20 cellular contexts compared by ENCODE assay signal in genomic region chr19:54681596-54681995, GRCh38. TPM values are rescaled to one million over a fixed set of nuclear protein-coding genes. Genes with fewer than 3 reads are reported as not detected.
"Had no signal": no experiment of that assay in that cellular context is flagged by ENCODE, and none has a peak within 500 bp of the region (broad histone marks: within the 10 kb centered on the region; RNA-seq: fewer than 3 reads in every experiment).

No MANE protein-coding gene starts in this region.

RNA-seq across cellular contexts. Expression of gene LILRB4, which starts 18.8 kb away (rescaled TPM):
- total RNA-seq: activated naive CD4-positive, alpha-beta T cell treated with anti-CD3 and anti-CD28 coated beads for 36 hours; activated naive CD4-positive, alpha-beta T cell treated with anti-CD3 and anti-CD28 coated beads, Interleukin-2, amount 50 U/mL, for 72 hours; activated naive CD8-positive, alpha-beta T cell treated with anti-CD3 and anti-CD28 coated beads for 36 hours; activated T-cell treated with anti-CD3 and anti-CD28 coated beads, Interleukin-2, amount 50 U/mL, for 72 hours; activated T-helper 1 cell treated with anti-CD3 and anti-CD28 coated beads, Interleukin-12 subunit alpha, Interleukin-12 subunit beta, Interleukin-2, Interleukin-4 antibody, amounts not matched to agents 30 ng/mL and 10 ng/mL and 1 ng/mL, durations not matched to agents 14 hours and 24 hours and 36 hours; activated T-helper 17 cell treated with anti-CD3 and anti-CD28 coated beads, Interleukin-2, amount 50 U/mL, for 72 hours; astrocyte; bronchial epithelial cell; cardiac muscle cell; chondrocyte had no signal

RNA-seq across cellular contexts. Expression of gene KIR3DL3, which starts 42.6 kb away (rescaled TPM):
- total RNA-seq: activated naive CD4-positive, alpha-beta T cell treated with anti-CD3 and anti-CD28 coated beads for 36 hours; activated naive CD4-positive, alpha-beta T cell treated with anti-CD3 and anti-CD28 coated beads, Interleukin-2, amount 50 U/mL, for 72 hours; activated naive CD8-positive, alpha-beta T cell treated with anti-CD3 and anti-CD28 coated beads for 36 hours; activated naive CD8-positive, alpha-beta T cell treated with anti-CD3 and anti-CD28 coated beads, Interleukin-2, amount 10 ng/mL, durations not matched to agents 7 days and 5 days; activated T-cell treated with anti-CD3 and anti-CD28 coated beads, Interleukin-2, amount 50 U/mL, for 4 hours; activated T-cell treated with anti-CD3 and anti-CD28 coated beads, Interleukin-2, amount 50 U/mL, for 72 hours; activated T-helper 1 cell treated with anti-CD3 and anti-CD28 coated beads, Interleukin-12 subunit alpha, Interleukin-12 subunit beta, Interleukin-2, Interleukin-4 antibody, amounts not matched to agents 30 ng/mL and 10 ng/mL and 1 ng/mL, durations not matched to agents 14 hours and 24 hours and 36 hours; activated T-helper 17 cell treated with anti-CD3 and anti-CD28 coated beads, Interleukin-2, amount 50 U/mL, for 72 hours; activated T-helper 2 cell treated with anti-CD3 and anti-CD28 coated beads, Interferon-gamma antibody, Interleukin-2, Interleukin-4, amounts not matched to agents 10 μg/mL and 5 μg/mL and 100 μg/mL, durations not matched to agents 14 hours and 24 hours and 36 hours; adrenal gland; aorta; ascending aorta; astrocyte; body of pancreas; breast epithelium; bronchial epithelial cell; cardiac muscle cell; cardiac septum; cerebellum; chondrocyte had no signal

RNA-seq across cellular contexts. Expression of gene LILRB1, which starts 51.3 kb away (rescaled TPM):
- total RNA-seq: activated T-helper 1 cell treated with anti-CD3 and anti-CD28 coated beads, Interleukin-12 subunit alpha, Interleukin-12 subunit beta, Interleukin-2, Interleukin-4 antibody, amounts not matched to agents 30 ng/mL and 10 ng/mL and 1 ng/mL, durations not matched to agents 14 hours and 24 hours and 36 hours; activated T-helper 2 cell treated with anti-CD3 and anti-CD28 coated beads, Interferon-gamma antibody, Interleukin-2, Interleukin-4, amounts not matched to agents 10 μg/mL and 5 μg/mL and 100 μg/mL, durations not matched to agents 14 hours and 24 hours and 36 hours; astrocyte; bronchial epithelial cell; cardiac muscle cell; chondrocyte had no signal

RNA-seq across cellular contexts. Expression of gene KIR2DL3, which starts 56.7 kb away (rescaled TPM):
- total RNA-seq: activated naive CD4-positive, alpha-beta T cell treated with anti-CD3 and anti-CD28 coated beads for 36 hours; activated naive CD8-positive, alpha-beta T cell treated with anti-CD3 and anti-CD28 coated beads for 36 hours; activated T-cell treated with anti-CD3 and anti-CD28 coated beads, Interleukin-2, amount 50 U/mL, for 72 hours; activated T-helper 1 cell treated with anti-CD3 and anti-CD28 coated beads, Interleukin-12 subunit alpha, Interleukin-12 subunit beta, Interleukin-2, Interleukin-4 antibody, amounts not matched to agents 30 ng/mL and 10 ng/mL and 1 ng/mL, durations not matched to agents 14 hours and 24 hours and 36 hours; activated T-helper 17 cell treated with anti-CD3 and anti-CD28 coated beads, Interleukin-2, amount 50 U/mL, for 72 hours; activated T-helper 2 cell treated with anti-CD3 and anti-CD28 coated beads, Interferon-gamma antibody, Interleukin-2, Interleukin-4, amounts not matched to agents 10 μg/mL and 5 μg/mL and 100 μg/mL, durations not matched to agents 14 hours and 24 hours and 36 hours; aorta; ascending aorta; astrocyte; body of pancreas; breast epithelium; bronchial epithelial cell; cardiac muscle cell; cardiac septum; cerebellum; chondrocyte had no signal
